ENCODE assay signal across 1 cellular context in genomic region chr17:43572368-43572980, GRCh38.
TF ChIP-seq lines count a peak whose summit lies in the region.

No MANE protein-coding gene starts in this region.

TF ChIP-seq in HEK293, 187 proteins besides CTCF, POLR2A, EP300 and RAD21:
- peak; percentile 92 for TF ChIP-seq ZNF623 (tag by site-specific recombination; IDR thresholded peaks at IDR 0.05)
- no peak for TF ChIP-seq SETDB1 (IDR thresholded peaks at IDR 0.05; ENCODE audit: insufficient read length, low read length)
- peak; percentile 92 for TF ChIP-seq TCF7L2 (IDR thresholded peaks at IDR 0.05; ENCODE audit: borderline replicate concordance, low read depth, low read length)
- 0 out of 2 replicates have a peak, but pooled peaks have one; percentile 21 for TF ChIP-seq ZIC2 (tag by site-specific recombination; IDR thresholded peaks at IDR 0.05)
- TF ChIP-seq KLF17 (tag by site-specific recombination; IDR thresholded peaks at IDR 0.05): peak; percentile 25; the same call in 1 of the 2 replicates
- no peak for TF ChIP-seq PRDM4 (tag by site-specific recombination; IDR thresholded peaks at IDR 0.05)
- TF ChIP-seq ZNF24 (tag by site-specific recombination; IDR thresholded peaks at IDR 0.05): peak; percentile 88
